1 cellular context compared by ENCODE assay signal in genomic region chr7:29565634-29565981, GRCh38.
TF ChIP-seq lines count a peak whose summit lies in the region.

No MANE protein-coding gene starts in this region.

TF ChIP-seq in A549, 52 proteins besides CTCF, POLR2A, EP300 and RAD21 (continued from another document):
- TF ChIP-seq PBX3 (IDR thresholded peaks at IDR 0.05) (no peak), CBX2 (IDR thresholded peaks at IDR 0.05; ENCODE audit: borderline replicate concordance, low read depth) (no peak), E2F6 (IDR thresholded peaks at IDR 0.05; ENCODE audit: borderline replicate concordance, low read depth) (no peak), MYC (IDR thresholded peaks at IDR 0.05; ENCODE audit: borderline replicate concordance, low read length) (no peak), FOSB (CRISPR knock-in tag; IDR thresholded peaks at IDR 0.05) (no peak), ZC3H11A (IDR thresholded peaks at IDR 0.05) (no peak)
